ENCODE assay signal across 30 cellular contexts in genomic region chr2:120301289-120301688, GRCh38. TPM values are rescaled to one million over a fixed set of nuclear protein-coding genes. Genes with fewer than 3 reads are reported as not detected.
"Had no signal": no experiment of that assay in that cellular context is flagged by ENCODE, and none has a peak within 500 bp of the region (broad histone marks: within the 10 kb centered on the region; RNA-seq: fewer than 3 reads in every experiment).

No MANE protein-coding gene starts in this region.

- H3K4me1 ChIP-seq: lower lobe of right lung, neural progenitor cell, prostate gland, testis, thyroid gland, transverse colon, vagina had no signal

- DNase-seq: islet precursor cell; kidney glomerular epithelial cell; left cardiac atrium; lower lobe of right lung; mesendoderm; naive B cell; natural killer cell; nephron progenitor cell; ovary; retina; right cardiac atrium; stimulated activated CD4-positive, alpha-beta T cell treated with anti-CD3 and anti-CD28 coated beads, Interleukin-12 subunit alpha, Interleukin-12 subunit beta, amount 100 ng/mL, for 4 hours; stimulated activated CD4-positive, alpha-beta T cell treated with anti-CD3 and anti-CD28 coated beads, Interleukin-15, amount 100 ng/mL, for 24 hours; stimulated activated CD4-positive, alpha-beta T cell treated with anti-CD3 and anti-CD28 coated beads, Interleukin-2, amount 100 ng/mL, for 24 hours; stimulated activated CD4-positive, alpha-beta T cell treated with anti-CD3 and anti-CD28 coated beads, Interleukin-4, amount 100 ng/mL, for 1 hour; stimulated activated naive B cell treated with anti-CD40 and anti-IgM and Interleukin-4, amounts not matched to agents 10 μg/mL and 1 μg/mL and 100 μg/mL, for 72 hours; stimulated activated naive CD8-positive, alpha-beta T cell treated with anti-CD3 and anti-CD28 coated beads, Interleukin-15, Interleukin-2, amounts not matched to agents 100 U/mL and 50 U/mL, for 24 hours; stomach; testis; thyroid gland; transverse colon; upper lobe of left lung had no signal

- H3K36me3 ChIP-seq: neural progenitor cell, ovary, prostate gland, thyroid gland, vagina had no signal

- H3K9me3 ChIP-seq: lower lobe of right lung, ovary, prostate gland, stomach, testis, thyroid gland, transverse colon, upper lobe of left lung, vagina had no signal

- H3K27ac ChIP-seq: hepatocyte, lower lobe of right lung, neural progenitor cell, ovary, prostate gland, stomach, testis, thyroid gland, transverse colon, upper lobe of left lung, vagina had no signal

- H3K27me3 ChIP-seq: hepatocyte, neural progenitor cell, ovary, stomach, testis, thyroid gland, transverse colon, upper lobe of left lung, vagina had no signal

- ATAC-seq: left cardiac atrium; left lobe of liver; lower lobe of right lung; natural killer cell; right cardiac atrium; sciatic nerve; stimulated activated naive B cell treated with anti-CD40 and anti-IgM and Interleukin-4, amounts not matched to agents 10 μg/mL and 1 μg/mL and 100 μg/mL, for 72 hours; stimulated activated naive CD8-positive, alpha-beta T cell treated with anti-CD3 and anti-CD28 coated beads, Interleukin-15, Interleukin-2, amounts not matched to agents 100 U/mL and 50 U/mL, for 24 hours had no signal

- H3K9ac ChIP-seq: neural progenitor cell had no signal

- H2AFZ ChIP-seq: hepatocyte, neural progenitor cell had no signal

- H3K4me2 ChIP-seq: hepatocyte, neural progenitor cell had no signal

- H3K4me3 ChIP-seq: hepatocyte, lower lobe of right lung, neural progenitor cell, ovary, prostate gland, skin epidermis, stomach, testis, thyroid gland, transverse colon, upper lobe of left lung, vagina had no signal

- H3K79me2 ChIP-seq: hepatocyte had no signal

RNA-seq across cellular contexts. Expression of gene INHBB, which starts 44.6 kb away (rescaled TPM):
- total RNA-seq: mesothelial cell of epicardium had no signal
